ENCODE assay signal across 1 cellular context in the genomic region with DNA sequence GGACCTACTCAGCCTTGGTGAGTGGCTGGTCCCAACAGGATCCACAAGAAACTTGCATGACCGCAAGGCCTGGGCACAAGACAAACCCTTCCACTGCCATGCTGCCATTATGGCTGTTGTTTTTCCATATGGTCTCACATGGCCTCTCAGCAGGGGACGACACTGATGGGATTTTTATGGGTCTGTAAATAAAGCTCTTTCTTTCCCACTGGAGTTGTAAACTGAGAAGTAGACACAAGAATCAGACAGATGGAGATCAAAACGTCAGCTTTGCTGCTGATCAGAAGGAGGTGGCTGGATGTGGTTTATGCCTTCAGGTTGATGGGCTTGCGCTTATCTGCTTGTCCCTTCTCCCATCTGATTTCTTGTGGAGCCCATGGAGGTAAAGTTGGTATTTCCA.
TF ChIP-seq lines count a peak whose summit lies in the region.

No MANE protein-coding gene starts in this region.

TF ChIP-seq in HEK293, 187 proteins besides CTCF, POLR2A, EP300 and RAD21 (continued from another document):
- TF ChIP-seq, protein P1, sequence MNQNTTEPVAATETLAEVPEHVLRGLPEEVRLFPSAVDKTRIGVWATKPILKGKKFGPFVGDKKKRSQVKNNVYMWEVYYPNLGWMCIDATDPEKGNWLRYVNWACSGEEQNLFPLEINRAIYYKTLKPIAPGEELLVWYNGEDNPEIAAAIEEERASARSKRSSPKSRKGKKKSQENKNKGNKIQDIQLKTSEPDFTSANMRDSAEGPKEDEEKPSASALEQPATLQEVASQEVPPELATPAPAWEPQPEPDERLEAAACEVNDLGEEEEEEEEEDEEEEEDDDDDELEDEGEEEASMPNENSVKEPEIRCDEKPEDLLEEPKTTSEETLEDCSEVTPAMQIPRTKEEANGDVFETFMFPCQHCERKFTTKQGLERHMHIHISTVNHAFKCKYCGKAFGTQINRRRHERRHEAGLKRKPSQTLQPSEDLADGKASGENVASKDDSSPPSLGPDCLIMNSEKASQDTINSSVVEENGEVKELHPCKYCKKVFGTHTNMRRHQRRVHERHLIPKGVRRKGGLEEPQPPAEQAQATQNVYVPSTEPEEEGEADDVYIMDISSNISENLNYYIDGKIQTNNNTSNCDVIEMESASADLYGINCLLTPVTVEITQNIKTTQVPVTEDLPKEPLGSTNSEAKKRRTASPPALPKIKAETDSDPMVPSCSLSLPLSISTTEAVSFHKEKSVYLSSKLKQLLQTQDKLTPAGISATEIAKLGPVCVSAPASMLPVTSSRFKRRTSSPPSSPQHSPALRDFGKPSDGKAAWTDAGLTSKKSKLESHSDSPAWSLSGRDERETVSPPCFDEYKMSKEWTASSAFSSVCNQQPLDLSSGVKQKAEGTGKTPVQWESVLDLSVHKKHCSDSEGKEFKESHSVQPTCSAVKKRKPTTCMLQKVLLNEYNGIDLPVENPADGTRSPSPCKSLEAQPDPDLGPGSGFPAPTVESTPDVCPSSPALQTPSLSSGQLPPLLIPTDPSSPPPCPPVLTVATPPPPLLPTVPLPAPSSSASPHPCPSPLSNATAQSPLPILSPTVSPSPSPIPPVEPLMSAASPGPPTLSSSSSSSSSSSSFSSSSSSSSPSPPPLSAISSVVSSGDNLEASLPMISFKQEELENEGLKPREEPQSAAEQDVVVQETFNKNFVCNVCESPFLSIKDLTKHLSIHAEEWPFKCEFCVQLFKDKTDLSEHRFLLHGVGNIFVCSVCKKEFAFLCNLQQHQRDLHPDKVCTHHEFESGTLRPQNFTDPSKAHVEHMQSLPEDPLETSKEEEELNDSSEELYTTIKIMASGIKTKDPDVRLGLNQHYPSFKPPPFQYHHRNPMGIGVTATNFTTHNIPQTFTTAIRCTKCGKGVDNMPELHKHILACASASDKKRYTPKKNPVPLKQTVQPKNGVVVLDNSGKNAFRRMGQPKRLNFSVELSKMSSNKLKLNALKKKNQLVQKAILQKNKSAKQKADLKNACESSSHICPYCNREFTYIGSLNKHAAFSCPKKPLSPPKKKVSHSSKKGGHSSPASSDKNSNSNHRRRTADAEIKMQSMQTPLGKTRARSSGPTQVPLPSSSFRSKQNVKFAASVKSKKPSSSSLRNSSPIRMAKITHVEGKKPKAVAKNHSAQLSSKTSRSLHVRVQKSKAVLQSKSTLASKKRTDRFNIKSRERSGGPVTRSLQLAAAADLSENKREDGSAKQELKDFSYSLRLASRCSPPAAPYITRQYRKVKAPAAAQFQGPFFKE (tag by site-specific recombination; IDR thresholded peaks at IDR 0.05; ENCODE audit: borderline replicate concordance), result no peak
- TF ChIP-seq OVOL3 (tag by site-specific recombination; IDR thresholded peaks at IDR 0.05) (no peak), ZNF404 (tag by site-specific recombination; IDR thresholded peaks at IDR 0.05) (no peak), ZIC2 (tag by site-specific recombination; IDR thresholded peaks at IDR 0.05) (peak; percentile 74), GLIS1 (tag by site-specific recombination; IDR thresholded peaks at IDR 0.05) (peak; percentile 97), BCL11A (tag by site-specific recombination; IDR thresholded peaks at IDR 0.05; ENCODE audit: low read depth) (no peak), HOXD13 (CRISPR knock-in tag; IDR thresholded peaks at IDR 0.05; ENCODE audit: borderline replicate concordance) (peak; percentile 42; the same call in 1 of the 2 replicates), ZNF423 (tag by site-specific recombination; IDR thresholded peaks at IDR 0.05) (peak; percentile 80), ZNF529 (tag by site-specific recombination; IDR thresholded peaks at IDR 0.05; ENCODE audit: insufficient replicate concordance) (no peak), YY2 (tag by site-specific recombination; IDR thresholded peaks at IDR 0.05) (0 out of 2 replicates have a peak, but pooled peaks have one; percentile 39), ZBTB1 (tag by site-specific recombination; IDR thresholded peaks at IDR 0.05) (no peak), ZNF114 (tag by site-specific recombination; IDR thresholded peaks at IDR 0.05) (no peak), WT1 (tag by site-specific recombination; IDR thresholded peaks at IDR 0.05) (no peak; the same call in 1 of the 2 replicates)
- TF ChIP-seq, protein P2, sequence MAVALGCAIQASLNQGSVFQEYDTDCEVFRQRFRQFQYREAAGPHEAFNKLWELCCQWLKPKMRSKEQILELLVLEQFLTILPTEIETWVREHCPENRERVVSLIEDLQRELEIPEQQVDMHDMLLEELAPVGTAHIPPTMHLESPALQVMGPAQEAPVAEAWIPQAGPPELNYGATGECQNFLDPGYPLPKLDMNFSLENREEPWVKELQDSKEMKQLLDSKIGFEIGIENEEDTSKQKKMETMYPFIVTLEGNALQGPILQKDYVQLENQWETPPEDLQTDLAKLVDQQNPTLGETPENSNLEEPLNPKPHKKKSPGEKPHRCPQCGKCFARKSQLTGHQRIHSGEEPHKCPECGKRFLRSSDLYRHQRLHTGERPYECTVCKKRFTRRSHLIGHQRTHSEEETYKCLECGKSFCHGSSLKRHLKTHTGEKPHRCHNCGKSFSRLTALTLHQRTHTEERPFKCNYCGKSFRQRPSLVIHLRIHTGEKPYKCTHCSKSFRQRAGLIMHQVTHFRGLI (tag by site-specific recombination; IDR thresholded peaks at IDR 0.05), result no peak
- TF ChIP-seq, protein P3, sequence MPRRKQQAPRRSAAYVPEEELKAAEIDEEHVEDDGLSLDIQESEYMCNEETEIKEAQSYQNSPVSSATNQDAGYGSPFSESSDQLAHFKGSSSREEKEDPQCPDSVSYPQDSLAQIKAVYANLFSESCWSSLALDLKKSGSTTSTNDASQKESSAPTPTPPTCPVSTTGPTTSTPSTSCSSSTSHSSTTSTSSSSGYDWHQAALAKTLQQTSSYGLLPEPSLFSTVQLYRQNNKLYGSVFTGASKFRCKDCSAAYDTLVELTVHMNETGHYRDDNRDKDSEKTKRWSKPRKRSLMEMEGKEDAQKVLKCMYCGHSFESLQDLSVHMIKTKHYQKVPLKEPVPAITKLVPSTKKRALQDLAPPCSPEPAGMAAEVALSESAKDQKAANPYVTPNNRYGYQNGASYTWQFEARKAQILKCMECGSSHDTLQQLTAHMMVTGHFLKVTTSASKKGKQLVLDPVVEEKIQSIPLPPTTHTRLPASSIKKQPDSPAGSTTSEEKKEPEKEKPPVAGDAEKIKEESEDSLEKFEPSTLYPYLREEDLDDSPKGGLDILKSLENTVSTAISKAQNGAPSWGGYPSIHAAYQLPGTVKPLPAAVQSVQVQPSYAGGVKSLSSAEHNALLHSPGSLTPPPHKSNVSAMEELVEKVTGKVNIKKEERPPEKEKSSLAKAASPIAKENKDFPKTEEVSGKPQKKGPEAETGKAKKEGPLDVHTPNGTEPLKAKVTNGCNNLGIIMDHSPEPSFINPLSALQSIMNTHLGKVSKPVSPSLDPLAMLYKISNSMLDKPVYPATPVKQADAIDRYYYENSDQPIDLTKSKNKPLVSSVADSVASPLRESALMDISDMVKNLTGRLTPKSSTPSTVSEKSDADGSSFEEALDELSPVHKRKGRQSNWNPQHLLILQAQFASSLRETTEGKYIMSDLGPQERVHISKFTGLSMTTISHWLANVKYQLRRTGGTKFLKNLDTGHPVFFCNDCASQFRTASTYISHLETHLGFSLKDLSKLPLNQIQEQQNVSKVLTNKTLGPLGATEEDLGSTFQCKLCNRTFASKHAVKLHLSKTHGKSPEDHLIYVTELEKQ (tag by site-specific recombination; IDR thresholded peaks at IDR 0.05; ENCODE audit: borderline replicate concordance), result peak; percentile 69; the same call in 1 of the 2 replicates
- TF ChIP-seq, protein P4, sequence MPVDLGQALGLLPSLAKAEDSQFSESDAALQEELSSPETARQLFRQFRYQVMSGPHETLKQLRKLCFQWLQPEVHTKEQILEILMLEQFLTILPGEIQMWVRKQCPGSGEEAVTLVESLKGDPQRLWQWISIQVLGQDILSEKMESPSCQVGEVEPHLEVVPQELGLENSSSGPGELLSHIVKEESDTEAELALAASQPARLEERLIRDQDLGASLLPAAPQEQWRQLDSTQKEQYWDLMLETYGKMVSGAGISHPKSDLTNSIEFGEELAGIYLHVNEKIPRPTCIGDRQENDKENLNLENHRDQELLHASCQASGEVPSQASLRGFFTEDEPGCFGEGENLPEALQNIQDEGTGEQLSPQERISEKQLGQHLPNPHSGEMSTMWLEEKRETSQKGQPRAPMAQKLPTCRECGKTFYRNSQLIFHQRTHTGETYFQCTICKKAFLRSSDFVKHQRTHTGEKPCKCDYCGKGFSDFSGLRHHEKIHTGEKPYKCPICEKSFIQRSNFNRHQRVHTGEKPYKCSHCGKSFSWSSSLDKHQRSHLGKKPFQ (tag by site-specific recombination; IDR thresholded peaks at IDR 0.05), result peak; percentile 47; the same call in 1 of the 2 replicates
- TF ChIP-seq, protein P5, sequence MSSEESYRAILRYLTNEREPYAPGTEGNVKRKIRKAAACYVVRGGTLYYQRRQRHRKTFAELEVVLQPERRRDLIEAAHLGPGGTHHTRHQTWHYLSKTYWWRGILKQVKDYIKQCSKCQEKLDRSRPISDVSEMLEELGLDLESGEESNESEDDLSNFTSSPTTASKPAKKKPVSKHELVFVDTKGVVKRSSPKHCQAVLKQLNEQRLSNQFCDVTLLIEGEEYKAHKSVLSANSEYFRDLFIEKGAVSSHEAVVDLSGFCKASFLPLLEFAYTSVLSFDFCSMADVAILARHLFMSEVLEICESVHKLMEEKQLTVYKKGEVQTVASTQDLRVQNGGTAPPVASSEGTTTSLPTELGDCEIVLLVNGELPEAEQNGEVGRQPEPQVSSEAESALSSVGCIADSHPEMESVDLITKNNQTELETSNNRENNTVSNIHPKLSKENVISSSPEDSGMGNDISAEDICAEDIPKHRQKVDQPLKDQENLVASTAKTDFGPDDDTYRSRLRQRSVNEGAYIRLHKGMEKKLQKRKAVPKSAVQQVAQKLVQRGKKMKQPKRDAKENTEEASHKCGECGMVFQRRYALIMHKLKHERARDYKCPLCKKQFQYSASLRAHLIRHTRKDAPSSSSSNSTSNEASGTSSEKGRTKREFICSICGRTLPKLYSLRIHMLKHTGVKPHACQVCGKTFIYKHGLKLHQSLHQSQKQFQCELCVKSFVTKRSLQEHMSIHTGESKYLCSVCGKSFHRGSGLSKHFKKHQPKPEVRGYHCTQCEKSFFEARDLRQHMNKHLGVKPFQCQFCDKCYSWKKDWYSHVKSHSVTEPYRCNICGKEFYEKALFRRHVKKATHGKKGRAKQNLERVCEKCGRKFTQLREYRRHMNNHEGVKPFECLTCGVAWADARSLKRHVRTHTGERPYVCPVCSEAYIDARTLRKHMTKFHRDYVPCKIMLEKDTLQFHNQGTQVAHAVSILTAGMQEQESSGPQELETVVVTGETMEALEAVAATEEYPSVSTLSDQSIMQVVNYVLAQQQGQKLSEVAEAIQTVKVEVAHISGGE (tag by site-specific recombination; conservative IDR thresholded peaks at IDR 0.05; ENCODE audit: low read depth), result no peak
TF ChIP-seq in HEK293: peak in this region for 10.
